ENCODE assay signal across 3 cellular contexts in genomic region chr1:39333296-39333695, GRCh38.
TF ChIP-seq lines count a peak whose summit lies in the region.

No MANE protein-coding gene starts in this region.

TF ChIP-seq in SK-N-SH treated with all-trans-retinoic acid at 6 μM for 48 hours, 23 proteins besides CTCF, POLR2A, EP300 and RAD21 (continued from another document):
- TF ChIP-seq PPARA (CRISPR knock-in tag; IDR thresholded peaks at IDR 0.05; ENCODE audit: borderline replicate concordance), result no peak

TF ChIP-seq in SK-N-SH, 30 proteins besides CTCF, POLR2A, EP300 and RAD21 (continued from another document):
- no peak for TF ChIP-seq REST (IDR thresholded peaks at IDR 0.05; ENCODE audit: low read depth, low read length)
- TF ChIP-seq RXRA (IDR thresholded peaks at IDR 0.05; ENCODE audit: borderline replicate concordance, low read depth), result no peak
- no peak for TF ChIP-seq GABPA (IDR thresholded peaks at IDR 0.05; ENCODE audit: low read depth)
- no peak for TF ChIP-seq FOXJ3 (CRISPR knock-in tag; IDR thresholded peaks at IDR 0.05)
- TF ChIP-seq YY1 (IDR thresholded peaks at IDR 0.05; ENCODE audit: low read depth), result no peak
- TF ChIP-seq CHD2 (IDR thresholded peaks at IDR 0.05; ENCODE audit: low read length, partially characterized antibody), result no peak
- TF ChIP-seq MAX (IDR thresholded peaks at IDR 0.05; ENCODE audit: low read depth), result no peak
- no peak for TF ChIP-seq RFX5 (IDR thresholded peaks at IDR 0.05; ENCODE audit: low read length)

TF ChIP-seq in IMR-90, 13 proteins besides CTCF, POLR2A, EP300 and RAD21 (continued from another document):
- TF ChIP-seq USF2 (IDR thresholded peaks at IDR 0.05; ENCODE audit: low read depth, low read length), result no peak
- TF ChIP-seq NFE2L2 (IDR thresholded peaks at IDR 0.05; ENCODE audit: low read depth, low read length), result no peak
- TF ChIP-seq CHD1 (IDR thresholded peaks at IDR 0.05; ENCODE audit: low read depth, low read length), result no peak
- TF ChIP-seq RFX5 (IDR thresholded peaks at IDR 0.05; ENCODE audit: low read depth, low read length), result no peak
- TF ChIP-seq ELK1 (IDR thresholded peaks at IDR 0.05; ENCODE audit: borderline replicate concordance, low read depth, low read length), result no peak
- no peak for TF ChIP-seq MAZ (IDR thresholded peaks at IDR 0.05; ENCODE audit: borderline replicate concordance, low read depth, low read length)
